ENCODE assay signal across 13 cellular contexts in the genomic region with DNA sequence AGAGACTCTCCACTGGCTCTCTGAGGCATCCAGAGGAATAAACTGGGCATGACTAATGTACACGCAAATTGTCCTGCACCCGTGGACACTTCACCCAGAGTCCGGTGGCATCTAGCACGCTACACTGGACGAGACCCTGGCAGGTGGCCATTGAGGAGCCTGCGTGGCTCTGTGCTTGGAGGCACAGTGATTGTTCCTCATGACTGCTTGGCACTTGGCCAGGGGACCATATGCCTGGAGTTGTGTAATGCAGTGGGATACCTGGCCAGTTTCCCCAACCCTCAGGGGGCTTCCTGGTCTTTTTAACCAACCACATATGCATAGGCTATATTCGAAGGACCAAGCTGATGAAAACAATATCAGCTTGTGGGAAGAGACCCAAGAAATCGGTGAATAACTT.
A peak's percentile ranks its signal among the peaks of the same experiment; 100 is the strongest.
DNase-seq lines count a peak whose midpoint lies in the region; ATAC-seq, FAIRE-seq and TF ChIP-seq lines count a peak whose summit lies in the region.
"Had no signal": no experiment of that assay in that cellular context is flagged by ENCODE, and none has a peak within 500 bp of the region (broad histone marks: within the 10 kb centered on the region; RNA-seq: fewer than 3 reads in every experiment).

No MANE protein-coding gene starts in this region.

- peaks cover 62% of the 10 kb centered on the region for H3K4me1 ChIP-seq in A549

- peak overlapping the region; percentile 20; the same call in 2 of the 3 replicates for H3K4me2 ChIP-seq in A549

- H3K9me3 ChIP-seq in A549 = no peaks in the 10 kb centered on the region

- peaks cover 1% of the 10 kb centered on the region for H3K9me3 Mint-ChIP-seq in glutamatergic neuron (ENCODE audit: unreplicated experiment)
- H3K9me3 Mint-ChIP-seq: dendritic cell treated with granulocyte-macrophage colony-stimulating factor and Interleukin-4, amounts not matched to agents 40 ng/mL and 50 ng/mL, for 4 days; naive thymus-derived CD8-positive, alpha-beta T cell had no signal

- CTCF ChIA-PET in A549 (lab: Yijun Ruan, JAX) = no interaction called here

- TF ChIP-seq POLR2A in A549 (IDR thresholded peaks at IDR 0.05; ENCODE audit: low read length) = no peak

- no peaks in the 10 kb centered on the region for H3K27me3 Mint-ChIP-seq in glutamatergic neuron (ENCODE audit: unreplicated experiment)
- H3K27me3 Mint-ChIP-seq: dendritic cell treated with granulocyte-macrophage colony-stimulating factor and Interleukin-4, amounts not matched to agents 40 ng/mL and 50 ng/mL, for 4 days; naive thymus-derived CD8-positive, alpha-beta T cell had no signal

- POLR2A ChIA-PET in A549 (lab: Yijun Ruan, JAX) = no interaction called here

- ATAC-seq in A549 (no peak), HG02840 (IDR thresholded peaks at IDR 0.05; ENCODE audit: low FRiP score, unreplicated experiment) (no peak), GM19395 (IDR thresholded peaks at IDR 0.05; ENCODE audit: unreplicated experiment) (no peak)
- ATAC-seq: naive thymus-derived CD8-positive, alpha-beta T cell; stimulated activated naive CD8-positive, alpha-beta T cell treated with anti-CD3 and anti-CD28 coated beads, Interleukin-15, Interleukin-2, amounts not matched to agents 100 U/mL and 50 U/mL, for 24 hours had no signal

- no peak overlapping the region for H3K4me3 ChIP-seq in A549

- WGBS in A549 (ENCODE audit: missing lambda C conversion rate) = 91% methylated on average over 7 of the region's 8 CpGs

- TF ChIP-seq CTCF in A549 (IDR thresholded peaks at IDR 0.05) (no peak), glutamatergic neuron (IDR thresholded peaks at IDR 0.05; ENCODE audit: partially characterized antibody, unreplicated experiment) (no peak)

- no peak for TF ChIP-seq EP300 in A549 (IDR thresholded peaks at IDR 0.05)

- no peak for TF ChIP-seq RAD21 in A549 (conservative IDR thresholded peaks at IDR 0.05 in 1 of 2, IDR thresholded peaks at IDR 0.05 in 1 of 2)

- FAIRE-seq in A549 (lab: Jason Lieb, UNC) = no peak

- peak overlapping the region in 1 of 2 experiments; percentile 49; a peak in 2 of 6 replicates for H3K27ac ChIP-seq in A549
- H3K27ac ChIP-seq: C4-2B had no signal

- DNase-seq in A549 (ENCODE audit: low read depth in 1 of 2, low spot score in 1 of 2) = no peak
- peak; percentile 36 for DNase-seq in H4 (ENCODE audit: low spot score)
- peak; percentile 64 for DNase-seq in RPMI7951 (ENCODE audit: low read depth)
- DNase-seq in glutamatergic neuron = peak; percentile 49
- DNase-seq in NCI-H187 treated with DMSO at 0.1 percent for 48 hours (lab: John Stamatoyannopoulos, UW) = no peak
- DNase-seq in DMS153 treated with DMSO at 0.1 percent for 48 hours (lab: John Stamatoyannopoulos, UW; ENCODE audit: unreplicated experiment) = no peak
- DNase-seq: activated effector memory CD4-positive, alpha-beta T cell treated with Interleukin-2 at 50 U/mL for 16 hours; naive thymus-derived CD8-positive, alpha-beta T cell; stimulated activated naive CD8-positive, alpha-beta T cell treated with anti-CD3 and anti-CD28 coated beads, Interleukin-15, Interleukin-2, amounts not matched to agents 100 U/mL and 50 U/mL, for 24 hours had no signal

- no peak overlapping the region for H3K4me3 Mint-ChIP-seq in glutamatergic neuron (ENCODE audit: unreplicated experiment)
- H3K4me3 Mint-ChIP-seq: dendritic cell treated with granulocyte-macrophage colony-stimulating factor and Interleukin-4, amounts not matched to agents 40 ng/mL and 50 ng/mL, for 4 days; naive thymus-derived CD8-positive, alpha-beta T cell had no signal

- H3K36me3 Mint-ChIP-seq in glutamatergic neuron (ENCODE audit: unreplicated experiment) = no peaks in the 10 kb centered on the region
- H3K36me3 Mint-ChIP-seq: naive thymus-derived CD8-positive, alpha-beta T cell had no signal

- H3K4me1 Mint-ChIP-seq in glutamatergic neuron (ENCODE audit: low read depth, unreplicated experiment) = peaks cover 17% of the 10 kb centered on the region
- H3K4me1 Mint-ChIP-seq: naive thymus-derived CD8-positive, alpha-beta T cell had no signal

- H3K27ac Mint-ChIP-seq in glutamatergic neuron (ENCODE audit: unreplicated experiment) = peak overlapping the region; percentile 85
- H3K27ac Mint-ChIP-seq: dendritic cell treated with granulocyte-macrophage colony-stimulating factor and Interleukin-4, amounts not matched to agents 40 ng/mL and 50 ng/mL, for 4 days; naive thymus-derived CD8-positive, alpha-beta T cell had no signal

TF ChIP-seq in A549, 52 proteins besides CTCF, POLR2A, EP300 and RAD21:
- TF ChIP-seq ESRRA (IDR thresholded peaks at IDR 0.05; ENCODE audit: borderline replicate concordance, low read length) = no peak
- no peak for TF ChIP-seq CEBPB (IDR thresholded peaks at IDR 0.05)
- TF ChIP-seq, protein P1, sequence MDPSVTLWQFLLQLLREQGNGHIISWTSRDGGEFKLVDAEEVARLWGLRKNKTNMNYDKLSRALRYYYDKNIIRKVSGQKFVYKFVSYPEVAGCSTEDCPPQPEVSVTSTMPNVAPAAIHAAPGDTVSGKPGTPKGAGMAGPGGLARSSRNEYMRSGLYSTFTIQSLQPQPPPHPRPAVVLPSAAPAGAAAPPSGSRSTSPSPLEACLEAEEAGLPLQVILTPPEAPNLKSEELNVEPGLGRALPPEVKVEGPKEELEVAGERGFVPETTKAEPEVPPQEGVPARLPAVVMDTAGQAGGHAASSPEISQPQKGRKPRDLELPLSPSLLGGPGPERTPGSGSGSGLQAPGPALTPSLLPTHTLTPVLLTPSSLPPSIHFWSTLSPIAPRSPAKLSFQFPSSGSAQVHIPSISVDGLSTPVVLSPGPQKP (IDR thresholded peaks at IDR 0.05; ENCODE audit: low read depth, low read length) = no peak
- TF ChIP-seq MAZ (IDR thresholded peaks at IDR 0.05; ENCODE audit: borderline replicate concordance, low read depth, low read length) = no peak
- TF ChIP-seq EHF (CRISPR knock-in tag; IDR thresholded peaks at IDR 0.05) = no peak
- TF ChIP-seq PHF8 (IDR thresholded peaks at IDR 0.05; ENCODE audit: borderline replicate concordance, low read depth) = no peak
- TF ChIP-seq ZSCAN20 (CRISPR knock-in tag; IDR thresholded peaks at IDR 0.05) = no peak
- no peak for TF ChIP-seq POLR2AphosphoS2 (conservative IDR thresholded peaks at IDR 0.05; ENCODE audit: low read length)
- TF ChIP-seq HOXB13 (CRISPR knock-in tag; IDR thresholded peaks at IDR 0.05; ENCODE audit: low read depth) = no peak
- no peak for TF ChIP-seq ZC3H11A (IDR thresholded peaks at IDR 0.05)
- TF ChIP-seq, protein P2, sequence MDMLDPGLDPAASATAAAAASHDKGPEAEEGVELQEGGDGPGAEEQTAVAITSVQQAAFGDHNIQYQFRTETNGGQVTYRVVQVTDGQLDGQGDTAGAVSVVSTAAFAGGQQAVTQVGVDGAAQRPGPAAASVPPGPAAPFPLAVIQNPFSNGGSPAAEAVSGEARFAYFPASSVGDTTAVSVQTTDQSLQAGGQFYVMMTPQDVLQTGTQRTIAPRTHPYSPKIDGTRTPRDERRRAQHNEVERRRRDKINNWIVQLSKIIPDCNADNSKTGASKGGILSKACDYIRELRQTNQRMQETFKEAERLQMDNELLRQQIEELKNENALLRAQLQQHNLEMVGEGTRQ (IDR thresholded peaks at IDR 0.05) = no peak
TF ChIP-seq in A549: peak in this region for 0.

Comparison
In these comparisons a context has a peak if more than half of its experiments do, and no peak if none do; other contexts are left out.
1. DNase-seq: peak in H4 (single experiment), RPMI7951 (single experiment) and glutamatergic neuron (single experiment); none in A549 (0 of 2), NCI-H187 treated with DMSO at 0.1 percent for 48 hours (single experiment) and DMS153 treated with DMSO at 0.1 percent for 48 hours (single experiment).